ENCODE assay signal across 1 cellular context in genomic region chr1:10528066-10529014, GRCh38.
TF ChIP-seq lines count a peak whose summit lies in the region.

No MANE protein-coding gene starts in this region.

TF ChIP-seq in HCT116, 20 proteins besides CTCF, POLR2A, EP300 and RAD21 (continued from another document):
- no peak for TF ChIP-seq REST (IDR thresholded peaks at IDR 0.05; ENCODE audit: low read depth)
- no peak for TF ChIP-seq EZH2phosphoT487 (IDR thresholded peaks at IDR 0.05; ENCODE audit: borderline replicate concordance)
- no peak for TF ChIP-seq TCF7L2 (IDR thresholded peaks at IDR 0.05; ENCODE audit: borderline replicate concordance, extremely low read depth, insufficient read depth, insufficient read length)
- TF ChIP-seq FOSL1 (IDR thresholded peaks at IDR 0.05; ENCODE audit: low read depth), result peak; percentile 89
